Comparison of ENCODE assay signal across 1 cellular context in genomic region chr17:75250009-75250471, GRCh38.
TF ChIP-seq lines count a peak whose summit lies in the region.

No MANE protein-coding gene starts in this region.

TF ChIP-seq in HCT116, 20 proteins besides CTCF, POLR2A, EP300 and RAD21:
- TF ChIP-seq ZBTB33 (IDR thresholded peaks at IDR 0.05; ENCODE audit: extremely low read depth, insufficient replicate concordance, low read length) (no peak), ZFX (IDR thresholded peaks at IDR 0.05) (no peak), EZH2phosphoT487 (IDR thresholded peaks at IDR 0.05; ENCODE audit: borderline replicate concordance) (no peak), POLR2AphosphoS5 (IDR thresholded peaks at IDR 0.05; ENCODE audit: low read depth, low read length) (no peak), EGR1 (IDR thresholded peaks at IDR 0.05; ENCODE audit: low read depth) (peak; percentile 60; the same call in 1 of the 2 replicates), FOSL1 (IDR thresholded peaks at IDR 0.05; ENCODE audit: low read depth) (no peak; the same call in 1 of the 2 replicates)
